In genomic region chr9:87516222-87516930, GRCh38 we compare ENCODE assay signal across 11 cellular contexts. TPM values are rescaled to one million over a fixed set of nuclear protein-coding genes. Genes with fewer than 3 reads are reported as not detected.
DNase-seq lines count a peak whose midpoint lies in the region; ATAC-seq, FAIRE-seq and TF ChIP-seq lines count a peak whose summit lies in the region.
"Had no signal": no experiment of that assay in that cellular context is flagged by ENCODE, and none has a peak within 500 bp of the region (broad histone marks: within the 10 kb centered on the region; RNA-seq: fewer than 3 reads in every experiment).

No MANE protein-coding gene starts in this region.

- peak overlapping the region; percentile 76 for H3K4ac ChIP-seq in H1 (replicated peaks; ENCODE audit: insufficient read length, low read depth, low read length)

- H3K4me1 ChIP-seq in breast epithelium: no peaks in the 10 kb centered on the region
- peaks cover 14 to 33% (median 21%) of the 10 kb centered on the region in 4 experiments for H3K4me1 ChIP-seq in H1 (replicated peaks in 1 of 4; ENCODE audit: control insufficient read depth in 3 of 4, insufficient read depth in 4 of 4, low read length in 3 of 4)

- peak overlapping the region; percentile 77 for H4K91ac ChIP-seq in H1 (replicated peaks; ENCODE audit: insufficient read length, low read length)

- BruUV-seq in MCF 10A (replicated peaks; lab: Mats Ljungman, UMichigan): no TSS peak

- H4K5ac ChIP-seq in H1 (ENCODE audit: insufficient read length, low read depth, low read length): no peak overlapping the region

- peak overlapping the region; percentile 93; the same call in 1 of the 2 replicates for H2BK12ac ChIP-seq in H1 (ENCODE audit: low read depth, low read length)

- TF ChIP-seq POLR2A in breast epithelium (IDR thresholded peaks at IDR 0.05) (no peak), H1 (IDR thresholded peaks at IDR 0.05; ENCODE audit: control extremely low read depth in 1 of 2, low read depth in 2 of 2, low read length in 2 of 2) (no peak)

- TF ChIP-seq EP300 in H1 (IDR thresholded peaks at IDR 0.05; ENCODE audit: borderline replicate concordance in 1 of 2, low read depth in 2 of 2, low read length in 2 of 2): no peak

- H3K56ac ChIP-seq in H1 (replicated peaks; ENCODE audit: insufficient read length, low read depth, low read length): no peak overlapping the region

- intact Hi-C loops in MCF 10A (cut with micrococcal nuclease) (no loop called here), breast epithelium (cut with DNase I; ENCODE audit: low total_unique reads) (no loop called here), dorsolateral prefrontal cortex (cut with DNase I) (no loop called here)

- no peak overlapping the region for H2AFZ ChIP-seq in H1 (ENCODE audit: low read length)

- H3K4me3 Mint-ChIP-seq in MCF 10A (ENCODE audit: unreplicated experiment) (no peak overlapping the region), mesothelial cell of epicardium (no peak overlapping the region), HFFc6 (no peak overlapping the region)
- H3K4me3 Mint-ChIP-seq: central memory CD8-positive, alpha-beta T cell; IgD-negative memory B cell had no signal

- H2BK20ac ChIP-seq in H1 (ENCODE audit: low read length): peak overlapping the region; percentile 96

- peak overlapping the region; percentile 77; the same call in 1 of the 2 replicates for H2AK5ac ChIP-seq in H1 (ENCODE audit: low read depth, low read length)

- H3K79me1 ChIP-seq in H1 (ENCODE audit: low read depth, low read length): peaks cover 32% of the 10 kb centered on the region

- no peak overlapping the region for H3K4me2 ChIP-seq in H1 (ENCODE audit: insufficient read depth in 1 of 2, low read depth in 2 of 2, low read length in 2 of 2)

- POLR2A ChIA-PET in MCF 10A (lab: Yijun Ruan, JAX) (interaction anchor here (0.6 to 1.2 kb wide), 2 partner anchors 56 to 99 kb away, joined by 3 read pairs; no protein-coding TSS in a partner anchor), H1 (lab: Charles Lee; ENCODE audit: partially characterized antibody) (interaction anchor here (0.5 to 2.4 kb wide), 4 partner anchors 11 to 127 kb away, joined by 4 to 9 read pairs (median 4); no protein-coding TSS in a partner anchor)

- H3K9me3 Mint-ChIP-seq in MCF 10A (ENCODE audit: unreplicated experiment) (no peaks in the 10 kb centered on the region), mesothelial cell of epicardium (no peaks in the 10 kb centered on the region), HFFc6 (peaks cover 1% of the 10 kb centered on the region)
- H3K9me3 Mint-ChIP-seq: central memory CD8-positive, alpha-beta T cell had no signal

- CTCF ChIA-PET in MCF 10A (lab: Yijun Ruan, JAX) (interaction anchor here (0.7 to 2.1 kb wide), 4 partner anchors 30 to 296 kb away, joined by 3 to 7 read pairs (median 4); no protein-coding TSS in a partner anchor), H1 (lab: Charles Lee; ENCODE audit: partially characterized antibody) (interaction anchor here (1.2 to 2.2 kb wide), 6 partner anchors 9 to 191 kb away, joined by 3 to 8 read pairs (median 4); partner anchors contain the start of gene DAPK1)

- TF ChIP-seq RAD21 in H1 (IDR thresholded peaks at IDR 0.05 in 1 of 2, conservative IDR thresholded peaks at IDR 0.05 in 1 of 2; ENCODE audit: low read depth in 2 of 2, low read length in 2 of 2): no peak

- ATAC-seq in GM21528 (IDR thresholded peaks at IDR 0.05; ENCODE audit: low FRiP score, unreplicated experiment): no peak

- H3K79me2 ChIP-seq in H1 (ENCODE audit: control insufficient read depth in 1 of 2, insufficient read depth in 2 of 2, low read length in 2 of 2): peaks cover 4 to 89% of the 10 kb centered on the region in 2 experiments

- H3K4me3 ChIP-seq in breast epithelium: no peak overlapping the region
- H3K4me3 ChIP-seq in H1 (ENCODE audit: extremely low read depth in 1 of 4, insufficient read depth in 2 of 4, low read depth in 3 of 4, low read length in 4 of 4): no peak overlapping the region
- H3K4me3 ChIP-seq in dorsolateral prefrontal cortex: no peak overlapping the region

- no peaks in the 10 kb centered on the region for H3K9me3 ChIP-seq in breast epithelium
- no peaks in the 10 kb centered on the region for H3K9me3 ChIP-seq in H1 (ENCODE audit: insufficient read depth in 2 of 2, low read depth in 1 of 2, low read length in 1 of 2)

- peak overlapping the region; percentile 45; the same call in 1 of the 2 replicates for H4K8ac ChIP-seq in H1 (ENCODE audit: extremely low read depth, insufficient read depth, low read length)

- no peaks in the 10 kb centered on the region for H3K36me3 ChIP-seq in breast epithelium
- H3K36me3 ChIP-seq in H1 (ENCODE audit: control insufficient read depth in 2 of 4, insufficient read depth in 4 of 4, low read length in 3 of 4): peaks cover 0 to 15% (median 2%) of the 10 kb centered on the region in 4 experiments; a peak in 5 of 8 replicates

- peak overlapping the region; percentile 89; the same call in 1 of the 2 replicates for H2BK5ac ChIP-seq in H1 (ENCODE audit: low read depth, low read length)

- DNase-seq in MCF 10A (ENCODE audit: unreplicated experiment): peak; percentile 67
- no peak for DNase-seq in breast epithelium (ENCODE audit: low spot score in 2 of 2)
- DNase-seq in H1 (ENCODE audit: low read depth in 1 of 2, low spot score in 2 of 2): no peak
- no peak for DNase-seq in mesothelial cell of epicardium (ENCODE audit: low spot score in 2 of 2, unreplicated experiment in 2 of 2)
- no peak for DNase-seq in stimulated activated CD4-positive, alpha-beta T cell treated with anti-CD3 and anti-CD28 coated beads, Interleukin-2, amount 100 ng/mL, for 48 hours
- no peak for DNase-seq in HFFc6
- no peak for DNase-seq in dorsolateral prefrontal cortex
- DNase-seq: 8988T had no signal

- H3K36me3 Mint-ChIP-seq in MCF 10A (ENCODE audit: insufficient read depth, unreplicated experiment) (no peaks in the 10 kb centered on the region), mesothelial cell of epicardium (peaks cover 28% of the 10 kb centered on the region), HFFc6 (ENCODE audit: low read depth) (no peaks in the 10 kb centered on the region)
- H3K36me3 Mint-ChIP-seq: IgD-negative memory B cell had no signal

- peak overlapping the region; percentile 47 for H3K27ac Mint-ChIP-seq in MCF 10A (ENCODE audit: low read depth, unreplicated experiment)
- H3K27ac Mint-ChIP-seq in mesothelial cell of epicardium: peak overlapping the region; percentile 35
- no peak overlapping the region for H3K27ac Mint-ChIP-seq in HFFc6
- H3K27ac Mint-ChIP-seq: IgD-negative memory B cell had no signal

- no peak overlapping the region for H3K23ac ChIP-seq in H1 (ENCODE audit: insufficient read length)

- no peaks in the 10 kb centered on the region; the same call in 1 of the 2 replicates for H3K23me2 ChIP-seq in H1 (ENCODE audit: low read depth, low read length)

- H3K27me3 ChIP-seq in breast epithelium (no peaks in the 10 kb centered on the region), H1 (replicated peaks in 1 of 4; ENCODE audit: control insufficient read depth in 3 of 4, extremely low read depth in 1 of 4, insufficient read depth in 3 of 4, low read length in 3 of 4) (no peaks in the 10 kb centered on the region), dorsolateral prefrontal cortex (no peaks in the 10 kb centered on the region)

- H3K14ac ChIP-seq in H1 (ENCODE audit: insufficient read length): no peak overlapping the region

- peak overlapping the region; percentile 51; the same call in 1 of the 2 replicates for H3K18ac ChIP-seq in H1 (ENCODE audit: extremely low read depth, low read length)

- H3K27ac ChIP-seq in breast epithelium (peak overlapping the region in 1 of 2 donors; percentile 3), H1 (ENCODE audit: low read depth, low read length) (no peak overlapping the region), dorsolateral prefrontal cortex (peak overlapping the region in 1 of 59 donors; percentile 20)

- H4K20me1 ChIP-seq in H1 (replicated peaks in 1 of 2; ENCODE audit: control insufficient read depth in 1 of 2, insufficient read depth in 2 of 2, low read length in 2 of 2): peaks cover 8 to 18% of the 10 kb centered on the region in 2 experiments

- peak overlapping the region; percentile 97; the same call in 1 of the 2 replicates for H2BK15ac ChIP-seq in H1 (ENCODE audit: low read length)

- H3K4me1 Mint-ChIP-seq in MCF 10A (ENCODE audit: insufficient read depth, unreplicated experiment) (peaks cover 48% of the 10 kb centered on the region), mesothelial cell of epicardium (peaks cover 30% of the 10 kb centered on the region), HFFc6 (ENCODE audit: low read depth) (no peaks in the 10 kb centered on the region)
- H3K4me1 Mint-ChIP-seq: central memory CD8-positive, alpha-beta T cell had no signal

- 83% methylated on average over 12 of the region's 12 CpGs; no CpG with 5 or more reads in 1 of the 2 experiments for WGBS in H1 (ENCODE audit: extremely low coverage in 1 of 2, insufficient coverage in 1 of 2, insufficient read length in 1 of 2, insufficient replicate concordance in 2 of 2, low coverage in 1 of 2, low lambda C conversion rate in 2 of 2, missing lambda C conversion rate in 1 of 2), 2 experiments

- FAIRE-seq in H1 (lab: Jason Lieb, UNC): no peak

- H3K27me3 Mint-ChIP-seq in MCF 10A (ENCODE audit: insufficient read depth, unreplicated experiment): no peaks in the 10 kb centered on the region
- H3K27me3 Mint-ChIP-seq in mesothelial cell of epicardium (ENCODE audit: low read depth): no peaks in the 10 kb centered on the region
- peaks cover 3% of the 10 kb centered on the region; the same call in 1 of the 2 replicates for H3K27me3 Mint-ChIP-seq in HFFc6 (ENCODE audit: insufficient read depth)

- no peak overlapping the region for H2BK120ac ChIP-seq in H1 (replicated peaks; ENCODE audit: low read depth, low read length)

- H3K9ac ChIP-seq in H1 (replicated peaks in 1 of 4; ENCODE audit: extremely low read depth in 1 of 4, low read depth in 3 of 4, low read length in 3 of 4): no peak overlapping the region

- no peak for TF ChIP-seq CTCF in MCF 10A (IDR thresholded peaks at IDR 0.05; ENCODE audit: unreplicated experiment)
- no peak for TF ChIP-seq CTCF in breast epithelium (IDR thresholded peaks at IDR 0.05)
- no peak for TF ChIP-seq CTCF in H1 (IDR thresholded peaks at IDR 0.05; ENCODE audit: control extremely low read depth in 1 of 3, insufficient read depth in 1 of 3, low read depth in 1 of 3, low read length in 3 of 3)
- no peak for TF ChIP-seq CTCF in mesothelial cell of epicardium (IDR thresholded peaks at IDR 0.05; ENCODE audit: unreplicated experiment)
- no peak for TF ChIP-seq CTCF in HFFc6 (IDR thresholded peaks at IDR 0.05)
- TF ChIP-seq CTCF in dorsolateral prefrontal cortex (IDR thresholded peaks at IDR 0.05 in 54 of 56, conservative IDR thresholded peaks at IDR 0.05 in 2 of 56; ENCODE audit: low read depth in 1 of 56, partially characterized antibody in 56 of 56): no peak

RNA-seq across cellular contexts. Expression of gene DAPK1, which starts 18.7 kb away (rescaled TPM):
- total RNA-seq in MCF 10A (2022) (19.7 and 35.7 TPM in 2 replicates), breast epithelium (10 to 100 TPM; 14.7 to 42.6 (median 34.5) TPM), mesothelial cell of epicardium (239 to 246 TPM (median 240 TPM) in 3 replicates), dorsolateral prefrontal cortex (100 to 1,000 TPM in 112 of 120 experiments, 10 to 100 TPM in 8; 51.6 to 223 (median 138) TPM)
- total RNA-seq in H1 (2021; fragmentation: NEBNext Ultra II Directional; extraction: Animal tissue kit (Norgen Biotek cat#: 25700)): 128 and 131 TPM in 2 replicates
- polyA plus RNA-seq in H1 (2011; rRNA removed): 62.4 and 64.9 TPM in 2 replicates
- 73.1 TPM for polyA plus RNA-seq in H1 (2011; cell fraction: cytosol; rRNA removed)
- 156 TPM for polyA plus RNA-seq in H1 (2011; cell fraction: nucleus; rRNA removed)
- 57.1 to 67.3 TPM (median 64.0 TPM) in 4 replicates for polyA plus RNA-seq in H1 (2012, experiment 1 of 2)
- 12.9 TPM for polyA plus RNA-seq in H1 (2012, experiment 2 of 2)
- polyA plus RNA-seq in H1 (2013, experiment 1 of 2): 33.3 TPM
- 34.1 TPM for polyA plus RNA-seq in H1 (2013, experiment 2 of 2)
- 255 and 314 TPM in 2 replicates for polyA minus RNA-seq in H1 (2011; rRNA and poly(A)+ RNA removed)
- 78.8 TPM for polyA minus RNA-seq in H1 (2011; cell fraction: cytosol; rRNA and poly(A)+ RNA removed)
- polyA minus RNA-seq in H1 (2011; cell fraction: nucleus; rRNA and poly(A)+ RNA removed): 203 TPM
- under 1 TPM; 0.06 to 0.36 (median 0.18) TPM for total RNA-seq in HFFc6 (2021; fragmentation: NEBNext Ultra II Directional; extraction: Animal tissue kit (Norgen Biotek cat#: 25700))

Comparison
In these comparisons a context has a peak if more than half of its experiments do, and no peak if none do; other contexts are left out.
1. RNA of gene DAPK1, which starts 18.7 kb away (total RNA-seq): 239 to 246 TPM in mesothelial cell of epicardium, 51.6 to 223 TPM in dorsolateral prefrontal cortex, 128 to 131 TPM in H1, 14.7 to 42.6 TPM in breast epithelium and 19.7 to 35.7 TPM in MCF 10A; 0.06 to 0.36 TPM in HFFc6; every median in the first group is over 10 times any median in the second.